ENCODE assay signal across 21 cellular contexts in the genomic region with DNA sequence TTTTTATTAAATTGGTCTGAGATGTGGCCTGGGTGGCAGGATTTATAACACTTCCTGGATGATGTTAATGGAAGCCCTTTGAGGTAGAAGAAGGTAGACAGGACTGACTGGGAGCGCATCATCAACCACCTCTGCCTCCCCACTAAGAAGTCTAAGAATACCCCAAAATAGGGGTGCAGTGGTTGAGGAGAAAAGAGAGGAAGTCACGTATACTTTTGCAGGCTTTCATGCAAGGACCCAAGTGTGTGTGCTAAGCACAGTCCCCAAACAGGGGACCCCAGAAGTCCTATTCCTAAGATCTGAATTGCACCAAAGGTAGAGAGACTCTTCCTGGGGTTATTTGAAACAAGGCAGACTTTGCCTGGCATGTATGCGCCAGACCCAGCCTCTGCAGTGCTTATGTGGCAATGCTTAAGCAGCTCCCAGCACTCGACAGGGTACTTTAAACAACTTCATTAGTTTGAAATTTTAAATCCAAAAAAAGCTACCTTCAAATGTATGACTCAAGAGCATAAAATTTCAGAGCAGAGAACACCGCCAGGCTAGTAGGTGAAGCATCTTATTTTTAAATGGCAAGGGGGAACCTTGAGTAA. TPM values are rescaled to one million over a fixed set of nuclear protein-coding genes. Genes with fewer than 3 reads are reported as not detected.
A peak's percentile ranks its signal among the peaks of the same experiment; 100 is the strongest.
DNase-seq lines count a peak whose midpoint lies in the region; ATAC-seq, FAIRE-seq and TF ChIP-seq lines count a peak whose summit lies in the region.
"Had no signal": no experiment of that assay in that cellular context is flagged by ENCODE, and none has a peak within 500 bp of the region (broad histone marks: within the 10 kb centered on the region; RNA-seq: fewer than 3 reads in every experiment).

No MANE protein-coding gene starts in this region.

- TF ChIP-seq POLR2A in GM12878 (IDR thresholded peaks at IDR 0.05; ENCODE audit: low read depth, low read length) (no peak), transverse colon (IDR thresholded peaks at IDR 0.05) (no peak)

- peaks cover 49% of the 10 kb centered on the region for H3K4me1 Mint-ChIP-seq in activated CD4-positive, alpha-beta T cell treated with anti-CD3 and anti-CD28 coated beads, Interleukin-2, amount 10 ng/mL, durations not matched to agents 24 days and 14 days
- peaks cover 49% of the 10 kb centered on the region for H3K4me1 Mint-ChIP-seq in activated CD4-positive, alpha-beta T cell treated with anti-CD3 and anti-CD28 coated beads for 36 hours
- H3K4me1 Mint-ChIP-seq in nephron progenitor cell, result peaks cover 39% of the 10 kb centered on the region

- peaks cover 46% of the 10 kb centered on the region for H3K36me3 Mint-ChIP-seq in activated CD4-positive, alpha-beta T cell treated with anti-CD3 and anti-CD28 coated beads, Interleukin-2, amount 10 ng/mL, durations not matched to agents 24 days and 14 days (ENCODE audit: low read depth)
- H3K36me3 Mint-ChIP-seq in activated CD4-positive, alpha-beta T cell treated with anti-CD3 and anti-CD28 coated beads for 36 hours (ENCODE audit: low read depth), result peaks cover 52% of the 10 kb centered on the region
- H3K36me3 Mint-ChIP-seq in nephron progenitor cell (ENCODE audit: low read depth), result peaks cover 15% of the 10 kb centered on the region

- intact Hi-C loops in activated CD4-positive, alpha-beta T cell treated with anti-CD3 and anti-CD28 coated beads, Interleukin-2, amount 10 ng/mL, durations not matched to agents 24 days and 14 days (cut with micrococcal nuclease), result no loop called here
- intact Hi-C loops in activated CD4-positive, alpha-beta T cell treated with anti-CD3 and anti-CD28 coated beads for 36 hours (cut with DNase I, micrococcal nuclease), result no loop called here
- intact Hi-C loops in GM12878 (cut with micrococcal nuclease; ENCODE audit: unreplicated experiment), result no loop called here
- intact Hi-C loops in transverse colon (cut with DNase I; ENCODE audit: low total_unique reads), result no loop called here

- no peak for TF ChIP-seq RAD21 in GM12878 (IDR thresholded peaks at IDR 0.05; ENCODE audit: insufficient read depth, low read depth, low read length)

- SMC1A ChIA-PET in GM12878 (lab: Charles Lee; ENCODE audit: uncharacterized antibody, unreplicated experiment), result interaction anchor here (0.9 to 2.8 kb wide), 11 partner anchors 9 to 152 kb away, joined by 3 to 10 read pairs (median 4); no protein-coding TSS in a partner anchor

- no peak for TF ChIP-seq EP300 in GM12878 (IDR thresholded peaks at IDR 0.05; ENCODE audit: borderline replicate concordance in 1 of 2, control insufficient read depth in 1 of 2, low read depth in 2 of 2, low read length in 2 of 2)
- TF ChIP-seq EP300 in transverse colon (IDR thresholded peaks at IDR 0.05; ENCODE audit: low read depth), result no peak

- no peak for TF ChIP-seq CTCF in GM12878 (IDR thresholded peaks at IDR 0.05 in 2 of 3, conservative IDR thresholded peaks at IDR 0.05 in 1 of 3; ENCODE audit: control insufficient read depth in 2 of 3, extremely low read depth in 1 of 3, insufficient read depth in 1 of 3, low read depth in 3 of 3, low read length in 3 of 3)
- TF ChIP-seq CTCF in nephron progenitor cell (IDR thresholded peaks at IDR 0.05), result no peak
- TF ChIP-seq CTCF in transverse colon (IDR thresholded peaks at IDR 0.05), result no peak

- H3K4me3 ChIP-seq in GM12878 (peak overlapping the region; percentile 25; the same call in 1 of the 2 replicates), transverse colon (no peak overlapping the region)
- H3K4me3 ChIP-seq: tibial artery had no signal

- H3K79me2 ChIP-seq in GM12878 (ENCODE audit: control insufficient read depth, insufficient read depth, low read length), result peaks cover 96% of the 10 kb centered on the region

- H4K20me1 ChIP-seq in GM12878 (ENCODE audit: control insufficient read depth, insufficient read depth), result no peaks in the 10 kb centered on the region

- POLR2A ChIA-PET in activated CD4-positive, alpha-beta T cell treated with anti-CD3 and anti-CD28 coated beads for 36 hours (lab: Charles Lee), result no interaction called here
- POLR2A ChIA-PET in GM12878 (lab: Charles Lee), result interaction anchor here (1.0 to 1.6 kb wide), 7 partner anchors 9 to 99 kb away, joined by 3 to 8 read pairs (median 6); no protein-coding TSS in a partner anchor

- H3K9me3 Mint-ChIP-seq in activated CD4-positive, alpha-beta T cell treated with anti-CD3 and anti-CD28 coated beads, Interleukin-2, amount 10 ng/mL, durations not matched to agents 24 days and 14 days, result peaks cover 3% of the 10 kb centered on the region
- no peaks in the 10 kb centered on the region for H3K9me3 Mint-ChIP-seq in activated CD4-positive, alpha-beta T cell treated with anti-CD3 and anti-CD28 coated beads for 36 hours (ENCODE audit: low read depth)
- no peaks in the 10 kb centered on the region for H3K9me3 Mint-ChIP-seq in nephron progenitor cell
- H3K9me3 Mint-ChIP-seq: central memory CD8-positive, alpha-beta T cell had no signal

- in situ Hi-C loops in GM12878 (cut with MboI) (no loop called here), transverse colon (cut with MboI; ENCODE audit: low pct_ligation_motif_present in 1 of 4, low pct_unique_long_range_greater_than_20kb in 1 of 4, low sequenced_read_pairs in 3 of 4) (no loop called here)

- ATAC-seq in activated CD4-positive, alpha-beta T cell treated with anti-CD3 and anti-CD28 coated beads for 36 hours, result no peak
- no peak for ATAC-seq in GM12878

- H3K4me2 ChIP-seq in GM12878 (ENCODE audit: control insufficient read depth, insufficient read depth), result peak overlapping the region; percentile 94
- H3K4me2 ChIP-seq: SK-N-SH had no signal

- H3K36me3 ChIP-seq in GM12878 (ENCODE audit: control insufficient read depth in 2 of 2, insufficient read depth in 2 of 2, low read length in 1 of 2) (peaks cover 1 to 27% of the 10 kb centered on the region in 2 experiments), transverse colon (peaks cover 0 to 8% (median 0%) of the 10 kb centered on the region in 4 donors)
- H3K36me3 ChIP-seq: tibial artery had no signal

- H3K27ac ChIP-seq in GM12878 (ENCODE audit: control insufficient read depth, insufficient read depth) (peak overlapping the region; percentile 73), transverse colon (peak overlapping the region in 3 of 4 donors; percentile 13 to 72 (median 58))
- H3K27ac ChIP-seq: tibial artery had no signal

- CTCF ChIA-PET in activated CD4-positive, alpha-beta T cell treated with anti-CD3 and anti-CD28 coated beads for 36 hours (lab: Charles Lee), result interaction anchor here (0.8 kb wide), 1 partner anchor 146 kb away, joined by 3 read pairs; no protein-coding TSS in a partner anchor
- CTCF ChIA-PET in GM12878 (lab: Yijun Ruan, JAX), result interaction anchor here (1.0 to 2.2 kb wide), 3 partner anchors 18 to 33 kb away, joined by 3 to 9 read pairs (median 7); no protein-coding TSS in a partner anchor

- H3K9ac ChIP-seq in GM12878 (ENCODE audit: control insufficient read depth, insufficient read depth, low read length), result peak overlapping the region; percentile 51; the same call in 1 of the 2 replicates
- H3K9ac ChIP-seq: SK-N-SH had no signal

- H3K4me1 ChIP-seq in GM12878 (ENCODE audit: control insufficient read depth, insufficient read depth, low read length) (peaks cover 61% of the 10 kb centered on the region), transverse colon (peaks cover 8 to 41% (median 23%) of the 10 kb centered on the region in 4 donors)

- H3K27ac Mint-ChIP-seq in activated CD4-positive, alpha-beta T cell treated with anti-CD3 and anti-CD28 coated beads, Interleukin-2, amount 10 ng/mL, durations not matched to agents 24 days and 14 days, result peak overlapping the region; percentile 10
- H3K27ac Mint-ChIP-seq in activated CD4-positive, alpha-beta T cell treated with anti-CD3 and anti-CD28 coated beads for 36 hours, result no peak overlapping the region
- peak overlapping the region; percentile 41 for H3K27ac Mint-ChIP-seq in nephron progenitor cell

- BruUV-seq in GM12878 (replicated peaks; lab: Mats Ljungman, UMichigan), result no TSS peak

- H3K9me3 ChIP-seq in GM12878 (replicated peaks; ENCODE audit: control insufficient read depth, insufficient read depth, low read length), result no peaks in the 10 kb centered on the region; the same call in 2 of the 3 replicates
- no peaks in the 10 kb centered on the region for H3K9me3 ChIP-seq in transverse colon
- H3K9me3 ChIP-seq: SK-N-SH, tibial artery had no signal

- H2AFZ ChIP-seq in GM12878 (ENCODE audit: control insufficient read depth, low read depth, low read length), result no peak overlapping the region

- 80% methylated on average over 5 of the region's 5 CpGs for WGBS in GM12878 (ENCODE audit: insufficient coverage, insufficient replicate concordance, low lambda C conversion rate, missing lambda C conversion rate)
- 81 to 96% methylated on average over 3 to 5 of the region's 5 CpGs for WGBS in transverse colon (ENCODE audit: low coverage in 1 of 2), 2 donors

- no peaks in the 10 kb centered on the region for H3K27me3 Mint-ChIP-seq in activated CD4-positive, alpha-beta T cell treated with anti-CD3 and anti-CD28 coated beads, Interleukin-2, amount 10 ng/mL, durations not matched to agents 24 days and 14 days
- H3K27me3 Mint-ChIP-seq in activated CD4-positive, alpha-beta T cell treated with anti-CD3 and anti-CD28 coated beads for 36 hours, result no peaks in the 10 kb centered on the region
- H3K27me3 Mint-ChIP-seq in nephron progenitor cell (ENCODE audit: low read depth, poor library complexity), result no peaks in the 10 kb centered on the region
- H3K27me3 Mint-ChIP-seq: central memory CD8-positive, alpha-beta T cell had no signal

- DNase-seq in activated CD4-positive, alpha-beta T cell treated with anti-CD3 and anti-CD28 coated beads, Interleukin-2, amount 10 ng/mL, durations not matched to agents 24 days and 14 days, result no peak
- no peak for DNase-seq in activated CD4-positive, alpha-beta T cell treated with anti-CD3 and anti-CD28 coated beads for 36 hours
- DNase-seq in GM12878 (ENCODE audit: low read depth, low spot score) (no peak), nephron progenitor cell (no peak), transverse colon (no peak), DMS53 (lab: John Stamatoyannopoulos, UW) (no peak), NCI-H226 (no peak), NCI-H146 treated with DMSO at 0.1 percent for 48 hours (lab: John Stamatoyannopoulos, UW; ENCODE audit: unreplicated experiment) (no peak)
- DNase-seq: activated CD4-positive, alpha-beta T cell treated with anti-CD3 and anti-CD28 coated beads for 4 hours; activated gamma-delta T cell treated with Interleukin-2 at 50 U/mL for 16 hours; foreskin fibroblast; hippocampal formation; NCI-H1417 treated with DMSO at 0.1 percent for 48 hours; NCI-H510A treated with DMSO at 0.1 percent for 48 hours; RPMI8226; SK-N-SH; stimulated activated CD8-positive, alpha-beta memory T cell treated with anti-CD3 and anti-CD28 coated beads, Interleukin-4, amount 100 ng/mL, for 48 hours; tibial artery had no signal

- H3K4me3 Mint-ChIP-seq in activated CD4-positive, alpha-beta T cell treated with anti-CD3 and anti-CD28 coated beads, Interleukin-2, amount 10 ng/mL, durations not matched to agents 24 days and 14 days, result no peak overlapping the region
- no peak overlapping the region for H3K4me3 Mint-ChIP-seq in activated CD4-positive, alpha-beta T cell treated with anti-CD3 and anti-CD28 coated beads for 36 hours
- no peak overlapping the region for H3K4me3 Mint-ChIP-seq in nephron progenitor cell
- H3K4me3 Mint-ChIP-seq: central memory CD8-positive, alpha-beta T cell had no signal

- H3K27me3 ChIP-seq in GM12878 (replicated peaks in 1 of 2; ENCODE audit: control insufficient read depth in 2 of 2, insufficient read depth in 2 of 2, low read length in 1 of 2), result no peaks in the 10 kb centered on the region
- no peaks in the 10 kb centered on the region for H3K27me3 ChIP-seq in transverse colon
- H3K27me3 ChIP-seq: tibial artery had no signal

- RAD21 ChIA-PET in GM12878 (lab: Charles Lee; ENCODE audit: unreplicated experiment), result interaction anchor here (1.2 to 1.5 kb wide), 6 partner anchors 10 to 126 kb away, joined by 3 to 6 read pairs (median 5); no protein-coding TSS in a partner anchor

- no peak for FAIRE-seq in GM12878 (lab: Jason Lieb, UNC)
- FAIRE-seq: G401.6, islet of Langerhans had no signal

RNA-seq across cellular contexts. Expression of a gene that starts 35.3 kb away (rescaled TPM):
- total RNA-seq in activated CD4-positive, alpha-beta T cell treated with anti-CD3 and anti-CD28 coated beads, Interleukin-2, amount 10 ng/mL, durations not matched to agents 24 days and 14 days, result 80.5 and 81.3 TPM in 2 replicates
- total RNA-seq in activated CD4-positive, alpha-beta T cell treated with anti-CD3 and anti-CD28 coated beads for 36 hours, result 10 to 100 TPM; 66.0 to 88.9 TPM
- total RNA-seq in GM12878 (2013; cell fraction: nucleolus; rRNA removed), result 943 and 960 TPM in 2 replicates
- 26.7 and 32.2 TPM in 2 replicates for total RNA-seq in GM12878 (2014; rRNA removed)
- 30.4 and 37.7 TPM in 2 replicates for total RNA-seq in GM12878 (2014; rRNA removed; fragmentation: Illumina TruSeq; extraction: Trizol)
- 34.8 and 36.5 TPM in 2 replicates for total RNA-seq in GM12878 (2021)
- 20.2 TPM for polyA plus RNA-seq in GM12878 (2011; ENCODE audit: low read depth)
- 47.8 and 59.1 TPM in 2 replicates for polyA plus RNA-seq in GM12878 (2011; rRNA removed)
- 25.0 and 31.9 TPM in 2 replicates for polyA plus RNA-seq in GM12878 (2011; cell fraction: cytosol; rRNA removed)
- polyA plus RNA-seq in GM12878 (2011; cell fraction: nucleus; rRNA removed), result 48.5 and 61.1 TPM in 2 replicates
- 38.0 and 52.8 TPM in 2 replicates for polyA plus RNA-seq in GM12878 (2012)
- 22.8 and 34.6 TPM in 2 replicates for polyA plus RNA-seq in GM12878 (2014; fragmentation: Illumina TruSeq; extraction: Trizol)
- polyA plus RNA-seq in GM12878 (2014; fragmentation: Nextera tagmentation; extraction: Ambion mirVana), result 1 to 10 TPM; 4.1 to 4.5 TPM
- 15.4 and 15.8 TPM in 2 replicates for polyA plus RNA-seq in GM12878 (2014; rRNA removed)
- polyA plus RNA-seq in GM12878 (2016; fragmentation: Nextera tagmentation; extraction: Ambion mirVana), result 1 to 10 TPM; 7.9 TPM
- 82.7 and 109 TPM in 2 replicates for polyA minus RNA-seq in GM12878 (2011; rRNA and poly(A)+ RNA removed)
- 27.8 and 31.4 TPM in 2 replicates for polyA minus RNA-seq in GM12878 (2011; cell fraction: cytosol; rRNA and poly(A)+ RNA removed)
- 230 and 275 TPM in 2 replicates for polyA minus RNA-seq in GM12878 (2011; cell fraction: nucleus; rRNA and poly(A)+ RNA removed)
- total RNA-seq in transverse colon, result 10 to 100 TPM; 14.3 to 34.8 (median 23.5) TPM
